ENCODE assay signal across 1 cellular context in the genomic region with DNA sequence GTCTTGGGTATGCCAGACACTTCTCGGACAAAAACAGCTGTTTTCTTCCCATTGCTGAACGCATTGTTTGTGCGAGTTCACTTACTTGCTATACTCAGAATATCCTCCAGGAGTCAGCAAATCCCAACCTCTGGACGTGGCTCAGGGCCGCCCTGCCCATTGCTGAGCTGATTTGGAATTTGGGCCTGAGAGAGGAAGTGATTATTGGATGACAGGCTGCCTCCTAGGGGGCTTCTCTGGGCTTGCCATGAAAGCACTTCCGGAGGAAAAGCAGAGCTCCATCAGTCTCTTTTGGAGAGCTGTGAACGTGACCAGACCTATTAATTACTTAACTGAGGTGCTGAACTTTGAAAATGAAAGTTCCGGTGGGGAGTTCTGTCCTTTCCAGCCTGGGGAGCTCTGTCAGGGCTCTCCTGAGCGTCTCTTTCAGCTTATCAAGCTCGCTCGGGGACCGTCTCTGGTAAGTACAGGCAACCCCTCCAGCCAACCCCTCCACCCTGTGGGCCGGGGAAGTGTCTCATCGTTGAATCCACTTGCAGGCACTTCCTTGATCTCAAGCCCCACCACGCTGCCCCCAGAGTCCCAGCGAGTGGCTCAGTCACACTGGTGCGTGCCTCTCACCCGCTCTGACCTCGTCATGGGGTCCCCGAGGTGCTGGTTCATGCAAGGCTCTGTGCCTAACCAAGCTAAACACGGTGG.
TF ChIP-seq lines count a peak whose summit lies in the region.

No MANE protein-coding gene starts in this region.

TF ChIP-seq in GM12878, 131 proteins besides CTCF, POLR2A, EP300 and RAD21 (continued from another document and continues in another):
- TF ChIP-seq ATF3 (IDR thresholded peaks at IDR 0.05; ENCODE audit: borderline replicate concordance, extremely low read depth, low read depth, low read length) = no peak
- TF ChIP-seq MEF2B (IDR thresholded peaks at IDR 0.05; ENCODE audit: partially characterized antibody, poor library complexity, severe bottlenecking) = no peak
- TF ChIP-seq GABPA (IDR thresholded peaks at IDR 0.05; ENCODE audit: low read depth) = peak; percentile 56; the same call in 1 of the 2 replicates
- no peak for TF ChIP-seq NFXL1 (IDR thresholded peaks at IDR 0.05; ENCODE audit: borderline replicate concordance)
- TF ChIP-seq FOXM1 (IDR thresholded peaks at IDR 0.05; ENCODE audit: low read depth, low read length) = 0 out of 2 replicates have a peak, but pooled peaks have one; percentile 33
- no peak for TF ChIP-seq TARDBP (IDR thresholded peaks at IDR 0.05; ENCODE audit: borderline replicate concordance)
- TF ChIP-seq WRNIP1 (IDR thresholded peaks at IDR 0.05; ENCODE audit: borderline replicate concordance, low read depth, low read length) = no peak
- TF ChIP-seq, protein P1, sequence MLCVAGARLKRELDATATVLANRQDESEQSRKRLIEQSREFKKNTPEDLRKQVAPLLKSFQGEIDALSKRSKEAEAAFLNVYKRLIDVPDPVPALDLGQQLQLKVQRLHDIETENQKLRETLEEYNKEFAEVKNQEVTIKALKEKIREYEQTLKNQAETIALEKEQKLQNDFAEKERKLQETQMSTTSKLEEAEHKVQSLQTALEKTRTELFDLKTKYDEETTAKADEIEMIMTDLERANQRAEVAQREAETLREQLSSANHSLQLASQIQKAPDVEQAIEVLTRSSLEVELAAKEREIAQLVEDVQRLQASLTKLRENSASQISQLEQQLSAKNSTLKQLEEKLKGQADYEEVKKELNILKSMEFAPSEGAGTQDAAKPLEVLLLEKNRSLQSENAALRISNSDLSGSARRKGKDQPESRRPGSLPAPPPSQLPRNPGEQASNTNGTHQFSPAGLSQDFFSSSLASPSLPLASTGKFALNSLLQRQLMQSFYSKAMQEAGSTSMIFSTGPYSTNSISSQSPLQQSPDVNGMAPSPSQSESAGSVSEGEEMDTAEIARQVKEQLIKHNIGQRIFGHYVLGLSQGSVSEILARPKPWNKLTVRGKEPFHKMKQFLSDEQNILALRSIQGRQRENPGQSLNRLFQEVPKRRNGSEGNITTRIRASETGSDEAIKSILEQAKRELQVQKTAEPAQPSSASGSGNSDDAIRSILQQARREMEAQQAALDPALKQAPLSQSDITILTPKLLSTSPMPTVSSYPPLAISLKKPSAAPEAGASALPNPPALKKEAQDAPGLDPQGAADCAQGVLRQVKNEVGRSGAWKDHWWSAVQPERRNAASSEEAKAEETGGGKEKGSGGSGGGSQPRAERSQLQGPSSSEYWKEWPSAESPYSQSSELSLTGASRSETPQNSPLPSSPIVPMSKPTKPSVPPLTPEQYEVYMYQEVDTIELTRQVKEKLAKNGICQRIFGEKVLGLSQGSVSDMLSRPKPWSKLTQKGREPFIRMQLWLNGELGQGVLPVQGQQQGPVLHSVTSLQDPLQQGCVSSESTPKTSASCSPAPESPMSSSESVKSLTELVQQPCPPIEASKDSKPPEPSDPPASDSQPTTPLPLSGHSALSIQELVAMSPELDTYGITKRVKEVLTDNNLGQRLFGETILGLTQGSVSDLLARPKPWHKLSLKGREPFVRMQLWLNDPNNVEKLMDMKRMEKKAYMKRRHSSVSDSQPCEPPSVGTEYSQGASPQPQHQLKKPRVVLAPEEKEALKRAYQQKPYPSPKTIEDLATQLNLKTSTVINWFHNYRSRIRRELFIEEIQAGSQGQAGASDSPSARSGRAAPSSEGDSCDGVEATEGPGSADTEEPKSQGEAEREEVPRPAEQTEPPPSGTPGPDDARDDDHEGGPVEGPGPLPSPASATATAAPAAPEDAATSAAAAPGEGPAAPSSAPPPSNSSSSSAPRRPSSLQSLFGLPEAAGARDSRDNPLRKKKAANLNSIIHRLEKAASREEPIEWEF (IDR thresholded peaks at IDR 0.05; ENCODE audit: insufficient replicate concordance, low read depth, low read length) = no peak
- TF ChIP-seq BCL3 (IDR thresholded peaks at IDR 0.05; ENCODE audit: borderline replicate concordance, insufficient read depth, low read depth, low read length, poor library complexity, severe bottlenecking) = no peak
- TF ChIP-seq SREBF2 (IDR thresholded peaks at IDR 0.05; ENCODE audit: low read length) = no peak
- no peak for TF ChIP-seq FOXK2 (IDR thresholded peaks at IDR 0.05)
- no peak for TF ChIP-seq CBFB (IDR thresholded peaks at IDR 0.05; ENCODE audit: low read depth)
- no peak for TF ChIP-seq ZSCAN29 (IDR thresholded peaks at IDR 0.05)
- no peak for TF ChIP-seq USF1 (IDR thresholded peaks at IDR 0.05; ENCODE audit: borderline replicate concordance, extremely low read length, insufficient read depth, low read depth, low read length)
- TF ChIP-seq, protein P2, sequence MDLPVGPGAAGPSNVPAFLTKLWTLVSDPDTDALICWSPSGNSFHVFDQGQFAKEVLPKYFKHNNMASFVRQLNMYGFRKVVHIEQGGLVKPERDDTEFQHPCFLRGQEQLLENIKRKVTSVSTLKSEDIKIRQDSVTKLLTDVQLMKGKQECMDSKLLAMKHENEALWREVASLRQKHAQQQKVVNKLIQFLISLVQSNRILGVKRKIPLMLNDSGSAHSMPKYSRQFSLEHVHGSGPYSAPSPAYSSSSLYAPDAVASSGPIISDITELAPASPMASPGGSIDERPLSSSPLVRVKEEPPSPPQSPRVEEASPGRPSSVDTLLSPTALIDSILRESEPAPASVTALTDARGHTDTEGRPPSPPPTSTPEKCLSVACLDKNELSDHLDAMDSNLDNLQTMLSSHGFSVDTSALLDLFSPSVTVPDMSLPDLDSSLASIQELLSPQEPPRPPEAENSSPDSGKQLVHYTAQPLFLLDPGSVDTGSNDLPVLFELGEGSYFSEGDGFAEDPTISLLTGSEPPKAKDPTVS (IDR thresholded peaks at IDR 0.05; ENCODE audit: low read depth, low read length) = no peak
- peak; percentile 74 for TF ChIP-seq YY1 (IDR thresholded peaks at IDR 0.05; ENCODE audit: low read depth, low read length)
- no peak for TF ChIP-seq SIX5 (IDR thresholded peaks at IDR 0.05; ENCODE audit: low read depth, low read length, severe bottlenecking)
- no peak for TF ChIP-seq MYB (IDR thresholded peaks at IDR 0.05; ENCODE audit: borderline replicate concordance, low read depth, low read length)
- no peak for TF ChIP-seq MAX (IDR thresholded peaks at IDR 0.05; ENCODE audit: low read depth, low read length)
- TF ChIP-seq, protein P3, sequence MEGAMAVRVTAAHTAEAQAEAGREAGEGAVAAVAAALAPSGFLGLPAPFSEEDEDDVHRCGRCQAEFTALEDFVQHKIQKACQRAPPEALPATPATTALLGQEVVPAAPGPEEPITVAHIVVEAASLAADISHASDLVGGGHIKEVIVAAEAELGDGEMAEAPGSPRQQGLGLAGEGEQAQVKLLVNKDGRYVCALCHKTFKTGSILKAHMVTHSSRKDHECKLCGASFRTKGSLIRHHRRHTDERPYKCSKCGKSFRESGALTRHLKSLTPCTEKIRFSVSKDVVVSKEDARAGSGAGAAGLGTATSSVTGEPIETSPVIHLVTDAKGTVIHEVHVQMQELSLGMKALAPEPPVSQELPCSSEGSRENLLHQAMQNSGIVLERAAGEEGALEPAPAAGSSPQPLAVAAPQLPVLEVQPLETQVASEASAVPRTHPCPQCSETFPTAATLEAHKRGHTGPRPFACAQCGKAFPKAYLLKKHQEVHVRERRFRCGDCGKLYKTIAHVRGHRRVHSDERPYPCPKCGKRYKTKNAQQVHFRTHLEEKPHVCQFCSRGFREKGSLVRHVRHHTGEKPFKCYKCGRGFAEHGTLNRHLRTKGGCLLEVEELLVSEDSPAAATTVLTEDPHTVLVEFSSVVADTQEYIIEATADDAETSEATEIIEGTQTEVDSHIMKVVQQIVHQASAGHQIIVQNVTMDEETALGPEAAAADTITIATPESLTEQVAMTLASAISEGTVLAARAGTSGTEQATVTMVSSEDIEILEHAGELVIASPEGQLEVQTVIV (IDR thresholded peaks at IDR 0.05; ENCODE audit: borderline replicate concordance, partially characterized antibody) = no peak
- TF ChIP-seq MXI1 (IDR thresholded peaks at IDR 0.05; ENCODE audit: low read depth, low read length) = no peak
- no peak for TF ChIP-seq JUND (IDR thresholded peaks at IDR 0.05; ENCODE audit: low read depth, low read length)
- 0 out of 2 replicates have a peak, but pooled peaks have one; percentile 13 for TF ChIP-seq PAX5 (IDR thresholded peaks at IDR 0.05; ENCODE audit: borderline replicate concordance, low read depth, low read length)
- no peak for TF ChIP-seq FOS (IDR thresholded peaks at IDR 0.05; ENCODE audit: borderline replicate concordance, extremely low read depth, insufficient read length)
- TF ChIP-seq CREB1 (IDR thresholded peaks at IDR 0.05; ENCODE audit: low read depth) = no peak
- TF ChIP-seq TBL1XR1 (IDR thresholded peaks at IDR 0.05; ENCODE audit: low read depth, low read length) = no peak
- TF ChIP-seq, protein P4, sequence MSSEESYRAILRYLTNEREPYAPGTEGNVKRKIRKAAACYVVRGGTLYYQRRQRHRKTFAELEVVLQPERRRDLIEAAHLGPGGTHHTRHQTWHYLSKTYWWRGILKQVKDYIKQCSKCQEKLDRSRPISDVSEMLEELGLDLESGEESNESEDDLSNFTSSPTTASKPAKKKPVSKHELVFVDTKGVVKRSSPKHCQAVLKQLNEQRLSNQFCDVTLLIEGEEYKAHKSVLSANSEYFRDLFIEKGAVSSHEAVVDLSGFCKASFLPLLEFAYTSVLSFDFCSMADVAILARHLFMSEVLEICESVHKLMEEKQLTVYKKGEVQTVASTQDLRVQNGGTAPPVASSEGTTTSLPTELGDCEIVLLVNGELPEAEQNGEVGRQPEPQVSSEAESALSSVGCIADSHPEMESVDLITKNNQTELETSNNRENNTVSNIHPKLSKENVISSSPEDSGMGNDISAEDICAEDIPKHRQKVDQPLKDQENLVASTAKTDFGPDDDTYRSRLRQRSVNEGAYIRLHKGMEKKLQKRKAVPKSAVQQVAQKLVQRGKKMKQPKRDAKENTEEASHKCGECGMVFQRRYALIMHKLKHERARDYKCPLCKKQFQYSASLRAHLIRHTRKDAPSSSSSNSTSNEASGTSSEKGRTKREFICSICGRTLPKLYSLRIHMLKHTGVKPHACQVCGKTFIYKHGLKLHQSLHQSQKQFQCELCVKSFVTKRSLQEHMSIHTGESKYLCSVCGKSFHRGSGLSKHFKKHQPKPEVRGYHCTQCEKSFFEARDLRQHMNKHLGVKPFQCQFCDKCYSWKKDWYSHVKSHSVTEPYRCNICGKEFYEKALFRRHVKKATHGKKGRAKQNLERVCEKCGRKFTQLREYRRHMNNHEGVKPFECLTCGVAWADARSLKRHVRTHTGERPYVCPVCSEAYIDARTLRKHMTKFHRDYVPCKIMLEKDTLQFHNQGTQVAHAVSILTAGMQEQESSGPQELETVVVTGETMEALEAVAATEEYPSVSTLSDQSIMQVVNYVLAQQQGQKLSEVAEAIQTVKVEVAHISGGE (CRISPR knock-in tag; IDR thresholded peaks at IDR 0.05) = no peak
- TF ChIP-seq ZNF622 (IDR thresholded peaks at IDR 0.05) = no peak
- no peak for TF ChIP-seq TCF3 (IDR thresholded peaks at IDR 0.05; ENCODE audit: borderline replicate concordance, insufficient read depth, low read depth, low read length)
- TF ChIP-seq KAT2A (conservative IDR thresholded peaks at IDR 0.05; ENCODE audit: control insufficient read depth, low read depth, low read length) = no peak
- no peak for TF ChIP-seq CHD2 (IDR thresholded peaks at IDR 0.05; ENCODE audit: borderline replicate concordance, low read depth, low read length)
- no peak for TF ChIP-seq NR2F1 (conservative IDR thresholded peaks at IDR 0.05)
- no peak for TF ChIP-seq MTA2 (IDR thresholded peaks at IDR 0.05; ENCODE audit: low read depth)
- TF ChIP-seq, protein P5, sequence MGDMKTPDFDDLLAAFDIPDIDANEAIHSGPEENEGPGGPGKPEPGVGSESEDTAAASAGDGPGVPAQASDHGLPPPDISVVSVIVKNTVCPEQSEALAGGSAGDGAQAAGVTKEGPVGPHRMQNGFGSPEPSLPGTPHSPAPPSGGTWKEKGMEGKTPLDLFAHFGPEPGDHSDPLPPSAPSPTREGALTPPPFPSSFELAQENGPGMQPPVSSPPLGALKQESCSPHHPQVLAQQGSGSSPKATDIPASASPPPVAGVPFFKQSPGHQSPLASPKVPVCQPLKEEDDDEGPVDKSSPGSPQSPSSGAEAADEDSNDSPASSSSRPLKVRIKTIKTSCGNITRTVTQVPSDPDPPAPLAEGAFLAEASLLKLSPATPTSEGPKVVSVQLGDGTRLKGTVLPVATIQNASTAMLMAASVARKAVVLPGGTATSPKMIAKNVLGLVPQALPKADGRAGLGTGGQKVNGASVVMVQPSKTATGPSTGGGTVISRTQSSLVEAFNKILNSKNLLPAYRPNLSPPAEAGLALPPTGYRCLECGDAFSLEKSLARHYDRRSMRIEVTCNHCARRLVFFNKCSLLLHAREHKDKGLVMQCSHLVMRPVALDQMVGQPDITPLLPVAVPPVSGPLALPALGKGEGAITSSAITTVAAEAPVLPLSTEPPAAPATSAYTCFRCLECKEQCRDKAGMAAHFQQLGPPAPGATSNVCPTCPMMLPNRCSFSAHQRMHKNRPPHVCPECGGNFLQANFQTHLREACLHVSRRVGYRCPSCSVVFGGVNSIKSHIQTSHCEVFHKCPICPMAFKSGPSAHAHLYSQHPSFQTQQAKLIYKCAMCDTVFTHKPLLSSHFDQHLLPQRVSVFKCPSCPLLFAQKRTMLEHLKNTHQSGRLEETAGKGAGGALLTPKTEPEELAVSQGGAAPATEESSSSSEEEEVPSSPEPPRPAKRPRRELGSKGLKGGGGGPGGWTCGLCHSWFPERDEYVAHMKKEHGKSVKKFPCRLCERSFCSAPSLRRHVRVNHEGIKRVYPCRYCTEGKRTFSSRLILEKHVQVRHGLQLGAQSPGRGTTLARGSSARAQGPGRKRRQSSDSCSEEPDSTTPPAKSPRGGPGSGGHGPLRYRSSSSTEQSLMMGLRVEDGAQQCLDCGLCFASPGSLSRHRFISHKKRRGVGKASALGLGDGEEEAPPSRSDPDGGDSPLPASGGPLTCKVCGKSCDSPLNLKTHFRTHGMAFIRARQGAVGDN (IDR thresholded peaks at IDR 0.05) = no peak
- no peak for TF ChIP-seq CHD1 (IDR thresholded peaks at IDR 0.05; ENCODE audit: low read depth, low read length)
- TF ChIP-seq BACH1 (IDR thresholded peaks at IDR 0.05; ENCODE audit: borderline replicate concordance) = no peak
- TF ChIP-seq ZBED1 (IDR thresholded peaks at IDR 0.05; ENCODE audit: borderline replicate concordance) = no peak
